Comparison of ENCODE assay signal across 8 cellular contexts in genomic region chr21:25801217-25802015, GRCh38.
DNase-seq lines count a peak whose midpoint lies in the region; ATAC-seq and TF ChIP-seq lines count a peak whose summit lies in the region.

No MANE protein-coding gene starts in this region.

- H3K27ac Mint-ChIP-seq in activated T-helper 17 cell treated with anti-CD3 and anti-CD28 coated beads, Interleukin-2, amount 50 U/mL, for 72 hours = no peak overlapping the region

- TF ChIP-seq RAD21 in Ishikawa (IDR thresholded peaks at IDR 0.05; ENCODE audit: low read depth) = peak; percentile 69

- H3K4me1 Mint-ChIP-seq in activated T-helper 17 cell treated with anti-CD3 and anti-CD28 coated beads, Interleukin-2, amount 50 U/mL, for 72 hours = peaks cover 6% of the 10 kb centered on the region

- peak; percentile 100 for ATAC-seq in GM21737 (IDR thresholded peaks at IDR 0.05; ENCODE audit: unreplicated experiment)
- ATAC-seq in activated T-helper 17 cell treated with anti-CD3 and anti-CD28 coated beads, Interleukin-2, amount 50 U/mL, for 72 hours (replicated peaks) = peak; percentile 99

- DNase-seq in EL = peak; percentile 86
- DNase-seq in RPMI8226 = peak; percentile 92
- DNase-seq in fibroblast of the conjunctiva (ENCODE audit: low read depth) = peak; percentile 80
- DNase-seq in nucleus accumbens (lab: John Stamatoyannopoulos, UW) = peak in 46 of 56 donors; percentile 3 to 75 (median 30)
- DNase-seq in superior temporal gyrus (ENCODE audit: extremely low spot score) = peak; percentile 76

- H3K27me3 Mint-ChIP-seq in activated T-helper 17 cell treated with anti-CD3 and anti-CD28 coated beads, Interleukin-2, amount 50 U/mL, for 72 hours = peaks cover 18% of the 10 kb centered on the region

- peak overlapping the region; percentile 28 for H3K4me3 Mint-ChIP-seq in activated T-helper 17 cell treated with anti-CD3 and anti-CD28 coated beads, Interleukin-2, amount 50 U/mL, for 72 hours

- H3K36me3 Mint-ChIP-seq in activated T-helper 17 cell treated with anti-CD3 and anti-CD28 coated beads, Interleukin-2, amount 50 U/mL, for 72 hours (ENCODE audit: low read depth) = no peaks in the 10 kb centered on the region

- H3K9me3 Mint-ChIP-seq in activated T-helper 17 cell treated with anti-CD3 and anti-CD28 coated beads, Interleukin-2, amount 50 U/mL, for 72 hours = no peaks in the 10 kb centered on the region

- no peak for TF ChIP-seq EP300 in Ishikawa (IDR thresholded peaks at IDR 0.05; ENCODE audit: borderline replicate concordance)

TF ChIP-seq in Ishikawa, 13 proteins besides CTCF, POLR2A, EP300 and RAD21:
- TF ChIP-seq MAX (IDR thresholded peaks at IDR 0.05) = peak; percentile 46
- TF ChIP-seq CREB1 (IDR thresholded peaks at IDR 0.05; ENCODE audit: low read depth) = no peak
- TF ChIP-seq ZBTB7A (IDR thresholded peaks at IDR 0.05; ENCODE audit: low read depth) = no peak
- no peak for TF ChIP-seq EGR1 (IDR thresholded peaks at IDR 0.05)
- TF ChIP-seq YY1 (IDR thresholded peaks at IDR 0.05; ENCODE audit: low read depth) = no peak
- no peak for TF ChIP-seq TAF1 (IDR thresholded peaks at IDR 0.05; ENCODE audit: low read depth)
- TF ChIP-seq TEAD4 (IDR thresholded peaks at IDR 0.05) = 0 out of 2 replicates have a peak, but pooled peaks have one; percentile 25
- 0 out of 2 replicates have a peak, but pooled peaks have one; percentile 5 for TF ChIP-seq USF1 (IDR thresholded peaks at IDR 0.05)
- no peak for TF ChIP-seq TCF12 (IDR thresholded peaks at IDR 0.05; ENCODE audit: low read depth)
- TF ChIP-seq NFIC (IDR thresholded peaks at IDR 0.05) = no peak
- TF ChIP-seq REST (IDR thresholded peaks at IDR 0.05; ENCODE audit: low read depth) = no peak
- no peak for TF ChIP-seq CEBPB (IDR thresholded peaks at IDR 0.05)
- no peak for TF ChIP-seq FOXM1 (IDR thresholded peaks at IDR 0.05; ENCODE audit: borderline replicate concordance, low read depth)

Comparison
In these comparisons a context has a peak if more than half of its experiments do, and no peak if none do; other contexts are left out.
1. Peak in every context shown above with its lines: DNase-seq and ATAC-seq.
2. DNase-seq: peak in every context shown above with its lines; median percentile 92 in RPMI8226; 86 in EL; 80 in fibroblast of the conjunctiva; 76 in superior temporal gyrus; 30 in nucleus accumbens.